Comparison of ENCODE assay signal across 20 cellular contexts in genomic region chr19:23384858-23385257, GRCh38.
"Had no signal": no experiment of that assay in that cellular context is flagged by ENCODE, and none has a peak within 500 bp of the region (broad histone marks: within the 10 kb centered on the region; RNA-seq: fewer than 3 reads in every experiment).

No MANE protein-coding gene starts in this region.

- ATAC-seq: activated CD8-positive, alpha-beta T cell treated with anti-CD3 and anti-CD28 coated beads for 36 hours; left lung; sciatic nerve; stimulated activated effector memory CD8-positive, alpha-beta T cell treated with anti-CD3 and anti-CD28 coated beads, Interleukin-12 subunit alpha, Interleukin-12 subunit beta, amount 100 ng/mL, for 72 hours; stimulated activated naive CD8-positive, alpha-beta T cell treated with anti-CD3 and anti-CD28 coated beads, Interleukin-15, amount 100 ng/mL, for 72 hours had no signal

- H3K4me3 Mint-ChIP-seq: activated CD4-positive, alpha-beta T cell treated with anti-CD3 and anti-CD28 coated beads, Interleukin-2, amount 10 ng/mL, durations not matched to agents 7 days and 5 days; activated CD8-positive, alpha-beta T cell treated with anti-CD3 and anti-CD28 coated beads for 36 hours; activated naive CD8-positive, alpha-beta T cell; immature natural killer cell; memory B cell; nephron progenitor cell; stimulated activated effector memory CD8-positive, alpha-beta T cell treated with anti-CD3 and anti-CD28 coated beads, Interleukin-12 subunit alpha, Interleukin-12 subunit beta, amount 100 ng/mL, for 72 hours; stimulated activated naive CD8-positive, alpha-beta T cell treated with anti-CD3 and anti-CD28 coated beads, Interleukin-15, amount 100 ng/mL, for 72 hours had no signal

- H3K4me1 Mint-ChIP-seq: nephron progenitor cell had no signal

- H3K4me1 ChIP-seq: left lung, suprapubic skin, uterus had no signal

- DNase-seq: activated CD4-positive, alpha-beta T cell treated with anti-CD3 and anti-CD28 coated beads, Interleukin-2, amount 10 ng/mL, durations not matched to agents 7 days and 5 days; activated CD4-positive, CD25-positive, alpha-beta regulatory T cell treated with anti-CD3 and anti-CD28 coated beads, Interleukin-2, amount 50 U/mL, for 72 hours; activated CD8-positive, alpha-beta T cell treated with anti-CD3 and anti-CD28 coated beads for 36 hours; activated gamma-delta T cell treated with Interleukin-2 at 50 U/mL for 16 hours; cerebellar nuclear complex; cortex of kidney; immature natural killer cell; left lung; nephron progenitor cell; small intestine; stimulated activated CD4-positive, alpha-beta T cell treated with anti-CD3 and anti-CD28 coated beads, Interleukin-2, amount 100 ng/mL, for 24 hours; stimulated activated naive CD8-positive, alpha-beta T cell treated with anti-CD3 and anti-CD28 coated beads, Interleukin-15, amount 100 ng/mL, for 72 hours; transverse colon; uterus had no signal

- H3K36me3 ChIP-seq: uterus had no signal

- H3K27me3 Mint-ChIP-seq: activated CD4-positive, alpha-beta T cell treated with anti-CD3 and anti-CD28 coated beads, Interleukin-2, amount 10 ng/mL, durations not matched to agents 7 days and 5 days; activated CD8-positive, alpha-beta T cell treated with anti-CD3 and anti-CD28 coated beads for 36 hours; activated naive CD8-positive, alpha-beta T cell; memory B cell; stimulated activated naive CD8-positive, alpha-beta T cell treated with anti-CD3 and anti-CD28 coated beads, Interleukin-15, amount 100 ng/mL, for 72 hours had no signal

- H3K9me3 ChIP-seq: pancreas had no signal

- H3K27ac ChIP-seq: left lung, suprapubic skin, transverse colon, uterus had no signal

- H3K4me3 ChIP-seq: left lung, pancreas, suprapubic skin, transverse colon, uterus had no signal

- H3K27ac Mint-ChIP-seq: activated CD4-positive, alpha-beta T cell treated with anti-CD3 and anti-CD28 coated beads, Interleukin-2, amount 10 ng/mL, durations not matched to agents 7 days and 5 days; activated CD8-positive, alpha-beta T cell treated with anti-CD3 and anti-CD28 coated beads for 36 hours; activated naive CD8-positive, alpha-beta T cell; memory B cell; nephron progenitor cell; stimulated activated effector memory CD8-positive, alpha-beta T cell treated with anti-CD3 and anti-CD28 coated beads, Interleukin-12 subunit alpha, Interleukin-12 subunit beta, amount 100 ng/mL, for 72 hours; stimulated activated naive CD8-positive, alpha-beta T cell treated with anti-CD3 and anti-CD28 coated beads, Interleukin-15, amount 100 ng/mL, for 72 hours had no signal

- H3K27me3 ChIP-seq: left lung, pancreas, suprapubic skin, transverse colon, uterus had no signal
